Comparison of ENCODE assay signal across 1 cellular context in genomic region chr19:49876422-49877019, GRCh38.
TF ChIP-seq lines count a peak whose summit lies in the region.

No MANE protein-coding gene starts in this region.

TF ChIP-seq in A549, 52 proteins besides CTCF, POLR2A, EP300 and RAD21 (continued from another document):
- TF ChIP-seq JUN (IDR thresholded peaks at IDR 0.05) (peak; percentile 85 to 88), PBX3 (IDR thresholded peaks at IDR 0.05) (peak; percentile 9; the same call in 1 of the 2 replicates), CHD2 (IDR thresholded peaks at IDR 0.05; ENCODE audit: low read length, partially characterized antibody) (no peak), KDM5A (IDR thresholded peaks at IDR 0.05) (0 out of 2 replicates have a peak, but pooled peaks have one; percentile 42)
TF ChIP-seq in A549: peak in this region for 14.
